ENCODE assay signal across 8 cellular contexts in the genomic region with DNA sequence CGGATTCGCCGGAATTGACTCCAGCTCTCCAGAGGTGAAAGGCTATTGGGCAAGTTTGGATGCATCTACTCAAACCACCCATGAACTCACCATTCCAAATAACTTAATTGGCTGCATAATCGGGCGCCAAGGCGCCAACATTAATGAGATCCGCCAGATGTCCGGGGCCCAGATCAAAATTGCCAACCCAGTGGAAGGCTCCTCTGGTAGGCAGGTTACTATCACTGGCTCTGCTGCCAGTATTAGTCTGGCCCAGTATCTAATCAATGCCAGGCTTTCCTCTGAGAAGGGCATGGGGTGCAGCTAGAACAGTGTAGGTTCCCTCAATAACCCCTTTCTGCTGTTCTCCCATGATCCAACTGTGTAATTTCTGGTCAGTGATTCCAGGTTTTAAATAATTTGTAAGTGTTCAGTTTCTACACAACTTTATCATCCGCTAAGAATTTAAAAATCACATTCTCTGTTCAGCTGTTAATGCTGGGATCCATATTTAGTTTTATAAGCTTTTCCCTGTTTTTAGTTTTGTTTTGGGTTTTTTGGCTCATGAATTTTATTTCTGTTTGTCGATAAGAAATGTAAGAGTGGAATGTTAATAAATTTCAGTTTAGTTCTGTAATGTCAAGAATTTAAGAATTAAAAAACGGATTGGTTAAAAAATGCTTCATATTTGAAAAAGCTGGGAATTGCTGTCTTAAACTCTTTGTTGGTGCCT. TPM values are rescaled to one million over a fixed set of nuclear protein-coding genes. Genes with fewer than 3 reads are reported as not detected.
DNase-seq lines count a peak whose midpoint lies in the region; ATAC-seq, FAIRE-seq and TF ChIP-seq lines count a peak whose summit lies in the region.

No MANE protein-coding gene starts in this region.

- no TSS peak for BruUV-seq in GM12878 (replicated peaks; lab: Mats Ljungman, UMichigan)

- H2AFZ ChIP-seq in GM12878 (ENCODE audit: control insufficient read depth, low read depth, low read length): no peak overlapping the region

- CTCF ChIA-PET in GM12878 (lab: Yijun Ruan, JAX): interaction anchor here (1.0 to 3.4 kb wide), 11 partner anchors 16 to 176 kb away, joined by 3 to 25 read pairs (median 7); no protein-coding TSS in a partner anchor

- H3K4me3 ChIP-seq in GM12878: peak overlapping the region; percentile 92

- H3K9me3 ChIP-seq in GM12878 (replicated peaks; ENCODE audit: control insufficient read depth, insufficient read depth, low read length): no peaks in the 10 kb centered on the region; the same call in none of the 3 replicates

- H3K4me1 ChIP-seq in GM12878 (ENCODE audit: control insufficient read depth, insufficient read depth, low read length): peaks cover 27% of the 10 kb centered on the region

- peaks cover 3 to 15% of the 10 kb centered on the region in 2 experiments for H3K36me3 ChIP-seq in GM12878 (ENCODE audit: control insufficient read depth in 2 of 2, insufficient read depth in 2 of 2, low read length in 1 of 2)

- no peak for TF ChIP-seq EP300 in GM12878 (IDR thresholded peaks at IDR 0.05; ENCODE audit: borderline replicate concordance in 1 of 2, control insufficient read depth in 1 of 2, low read depth in 2 of 2, low read length in 2 of 2)

- H3K27me3 ChIP-seq in GM12878 (replicated peaks in 1 of 2; ENCODE audit: control insufficient read depth in 2 of 2, insufficient read depth in 2 of 2, low read length in 1 of 2): no peaks in the 10 kb centered on the region

- ATAC-seq in GM12878: no peak
- ATAC-seq in HG02678 (IDR thresholded peaks at IDR 0.05; ENCODE audit: unreplicated experiment): no peak

- H3K4me2 ChIP-seq in GM12878 (ENCODE audit: control insufficient read depth, insufficient read depth): peak overlapping the region; percentile 96

- H3K79me2 ChIP-seq in GM12878 (ENCODE audit: control insufficient read depth, insufficient read depth, low read length): peaks cover 53% of the 10 kb centered on the region

- RAD21 ChIA-PET in GM12878 (lab: Charles Lee; ENCODE audit: unreplicated experiment): interaction anchor here (0.7 to 10.7 kb wide), 12 partner anchors 9 to 174 kb away, joined by 3 to 181 read pairs (median 10); partner anchors contain the start of gene MXD1

- under 1% methylated on average over 11 of the region's 11 CpGs for WGBS in GM12878 (ENCODE audit: insufficient coverage, insufficient replicate concordance, low lambda C conversion rate, missing lambda C conversion rate)

- TF ChIP-seq POLR2A in GM12878 (IDR thresholded peaks at IDR 0.05; ENCODE audit: low read depth, low read length): no peak

- POLR2A ChIA-PET in GM12878 (lab: Charles Lee): interaction anchor here (1.0 to 13.4 kb wide), 11 partner anchors 11 to 174 kb away, joined by 3 to 187 read pairs (median 10); partner anchors contain the start of gene MXD1

- H3K27me3 Mint-ChIP-seq in mesothelial cell of epicardium (ENCODE audit: low read depth): no peaks in the 10 kb centered on the region

- peak overlapping the region; percentile 99 for H3K27ac Mint-ChIP-seq in mesothelial cell of epicardium

- peaks cover 7% of the 10 kb centered on the region for H3K36me3 Mint-ChIP-seq in mesothelial cell of epicardium

- TF ChIP-seq CTCF in GM12878 (IDR thresholded peaks at IDR 0.05 in 2 of 3, conservative IDR thresholded peaks at IDR 0.05 in 1 of 3; ENCODE audit: control insufficient read depth in 2 of 3, extremely low read depth in 1 of 3, insufficient read depth in 1 of 3, low read depth in 3 of 3, low read length in 3 of 3) (no peak), mesothelial cell of epicardium (IDR thresholded peaks at IDR 0.05; ENCODE audit: unreplicated experiment) (no peak)

- in situ Hi-C loops in GM12878 (cut with MboI): no loop called here

- no peaks in the 10 kb centered on the region for H4K20me1 ChIP-seq in GM12878 (ENCODE audit: control insufficient read depth, insufficient read depth)

- no peaks in the 10 kb centered on the region for H3K9me3 Mint-ChIP-seq in mesothelial cell of epicardium

- SMC1A ChIA-PET in GM12878 (lab: Charles Lee; ENCODE audit: uncharacterized antibody, unreplicated experiment): interaction anchor here (0.7 to 9.6 kb wide), 15 partner anchors 10 to 364 kb away, joined by 3 to 147 read pairs (median 6); partner anchors contain the start of gene MXD1

- H3K9ac ChIP-seq in GM12878 (ENCODE audit: control insufficient read depth, insufficient read depth, low read length): peak overlapping the region; percentile 98

- no peak for FAIRE-seq in GM12878 (lab: Jason Lieb, UNC)

- no peak for TF ChIP-seq RAD21 in GM12878 (IDR thresholded peaks at IDR 0.05; ENCODE audit: insufficient read depth, low read depth, low read length)

- H3K27ac ChIP-seq in GM12878 (ENCODE audit: control insufficient read depth, insufficient read depth): peak overlapping the region; percentile 90

- intact Hi-C loops in GM12878 (cut with micrococcal nuclease; ENCODE audit: unreplicated experiment): loop anchor here (5.0 kb wide), 2 partner anchors 159 to 214 kb away; partner anchors contain the start of genes FAM136A and TIA1

- H3K4me3 Mint-ChIP-seq in mesothelial cell of epicardium: peak overlapping the region; percentile 92

- DNase-seq in DMS153 (lab: John Stamatoyannopoulos, UW) (peak; percentile 36), NCI-H1105 (lab: John Stamatoyannopoulos, UW) (peak; percentile 56), GM12878 (ENCODE audit: low read depth, low spot score) (no peak), mesothelial cell of epicardium (ENCODE audit: low spot score in 2 of 2, unreplicated experiment in 2 of 2) (no peak), iPS-NIHi7 (ENCODE audit: extremely low spot score) (no peak), SIG-M5 (lab: John Stamatoyannopoulos, UW) (no peak)
- DNase-seq in activated CD4-positive, alpha-beta T cell treated with anti-CD3 and anti-CD28 coated beads for 4 hours: no peak

- peaks cover 42% of the 10 kb centered on the region for H3K4me1 Mint-ChIP-seq in mesothelial cell of epicardium

TF ChIP-seq in GM12878, 131 proteins besides CTCF, POLR2A, EP300 and RAD21 (continues in another document):
- TF ChIP-seq WRNIP1 (IDR thresholded peaks at IDR 0.05; ENCODE audit: borderline replicate concordance, low read depth, low read length) (no peak), ZZZ3 (IDR thresholded peaks at IDR 0.05; ENCODE audit: control insufficient read depth, insufficient read length, low read depth) (no peak), HCFC1 (IDR thresholded peaks at IDR 0.05; ENCODE audit: low read length) (no peak), SMC3 (IDR thresholded peaks at IDR 0.05; ENCODE audit: borderline replicate concordance, low read length) (no peak), BCLAF1 (IDR thresholded peaks at IDR 0.05) (no peak), USF2 (IDR thresholded peaks at IDR 0.05; ENCODE audit: borderline replicate concordance, low read depth, low read length) (no peak), SIN3A (IDR thresholded peaks at IDR 0.05; ENCODE audit: low read depth, low read length) (no peak)

RNA-seq across cellular contexts. Expression of gene PCBP1, which starts 1.4 kb away (rescaled TPM):
- total RNA-seq in GM12878 (2013; cell fraction: nucleolus; rRNA removed): 26.7 and 27.7 TPM in 2 replicates
- total RNA-seq in GM12878 (2014; rRNA removed) (64.0 and 84.2 TPM in 2 replicates), GM12878 (2014; rRNA removed; fragmentation: Illumina TruSeq; extraction: Trizol) (45.5 and 47.3 TPM in 2 replicates), GM12878 (2021) (494 and 497 TPM in 2 replicates), mesothelial cell of epicardium (245 to 257 TPM (median 255 TPM) in 3 replicates)
- 211 TPM for polyA plus RNA-seq in GM12878 (2011; ENCODE audit: low read depth)
- polyA plus RNA-seq in GM12878 (2011; rRNA removed) (83.5 and 121 TPM in 2 replicates), GM12878 (2014; fragmentation: Illumina TruSeq; extraction: Trizol) (304 and 338 TPM in 2 replicates), GM12878 (2014; fragmentation: Nextera tagmentation; extraction: Ambion mirVana) (10 to 100 TPM; 24.4 to 28.9 TPM), GM12878 (2014; rRNA removed) (221 and 272 TPM in 2 replicates), GM12878 (2016; fragmentation: Nextera tagmentation; extraction: Ambion mirVana) (100 to 1,000 TPM; 138 to 259 TPM)
- polyA plus RNA-seq in GM12878 (2011; cell fraction: cytosol; rRNA removed): 149 and 196 TPM in 2 replicates
- polyA plus RNA-seq in GM12878 (2011; cell fraction: nucleus; rRNA removed): 123 and 173 TPM in 2 replicates
- 433 and 458 TPM in 2 replicates for polyA plus RNA-seq in GM12878 (2012)
- 85.5 and 116 TPM in 2 replicates for polyA minus RNA-seq in GM12878 (2011; rRNA and poly(A)+ RNA removed)
- polyA minus RNA-seq in GM12878 (2011; cell fraction: cytosol; rRNA and poly(A)+ RNA removed): 83.9 and 87.5 TPM in 2 replicates
- polyA minus RNA-seq in GM12878 (2011; cell fraction: nucleus; rRNA and poly(A)+ RNA removed): 37.4 and 58.0 TPM in 2 replicates

Comparison
In these comparisons a context has a peak if more than half of its experiments do, and no peak if none do; other contexts are left out.
1. DNase-seq: peak in DMS153 (single experiment) and NCI-H1105 (single experiment); none in GM12878 (single experiment), mesothelial cell of epicardium (0 of 2), iPS-NIHi7 (single experiment), activated CD4-positive, alpha-beta T cell treated with anti-CD3 and anti-CD28 coated beads for 4 hours (0 of 2) and SIG-M5 (single experiment).